In the genomic region with DNA sequence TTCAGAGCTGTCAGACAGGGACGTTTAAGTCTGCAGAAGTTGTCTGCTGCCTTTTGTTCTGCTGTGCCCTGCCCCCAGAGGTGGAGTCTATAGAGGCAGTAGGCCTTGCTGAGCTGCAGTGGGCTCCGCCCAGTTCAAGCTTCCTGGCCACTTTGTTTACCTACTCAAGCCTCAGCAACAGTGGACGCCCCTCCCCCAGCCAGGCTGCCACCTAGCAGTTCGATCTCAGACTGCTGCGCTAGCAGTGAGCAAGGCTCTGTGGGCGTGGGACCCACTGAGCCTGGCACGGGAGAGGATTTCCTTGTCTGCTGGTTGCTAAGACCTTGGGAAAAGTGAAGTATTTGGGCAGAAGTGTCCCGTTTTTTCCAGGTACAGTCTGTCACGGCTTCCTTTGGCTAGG, we compare ENCODE assay signal across 1 cellular context.
TF ChIP-seq lines count a peak whose summit lies in the region.

No MANE protein-coding gene starts in this region.

TF ChIP-seq in H1, 55 proteins besides CTCF, POLR2A, EP300 and RAD21 (continued from another document):
- TF ChIP-seq SP1 (IDR thresholded peaks at IDR 0.05; ENCODE audit: low read depth, low read length) (peak; percentile 59; the same call in 1 of the 2 replicates), TAF1 (IDR thresholded peaks at IDR 0.05; ENCODE audit: low read depth, low read length) (peak; percentile 45; the same call in 1 of the 2 replicates), SIN3A (conservative IDR thresholded peaks at IDR 0.05 in 1 of 2, IDR thresholded peaks at IDR 0.05 in 1 of 2; ENCODE audit: low read depth in 1 of 2, low read length in 2 of 2) (0 out of 4 replicates have a peak, but pooled peaks of 1 of the 2 experiments have one; percentile 29)
TF ChIP-seq in H1: peak in this region for 5; not testable (repeated sequence) for 50.
